22 cellular contexts compared by ENCODE assay signal in the genomic region with DNA sequence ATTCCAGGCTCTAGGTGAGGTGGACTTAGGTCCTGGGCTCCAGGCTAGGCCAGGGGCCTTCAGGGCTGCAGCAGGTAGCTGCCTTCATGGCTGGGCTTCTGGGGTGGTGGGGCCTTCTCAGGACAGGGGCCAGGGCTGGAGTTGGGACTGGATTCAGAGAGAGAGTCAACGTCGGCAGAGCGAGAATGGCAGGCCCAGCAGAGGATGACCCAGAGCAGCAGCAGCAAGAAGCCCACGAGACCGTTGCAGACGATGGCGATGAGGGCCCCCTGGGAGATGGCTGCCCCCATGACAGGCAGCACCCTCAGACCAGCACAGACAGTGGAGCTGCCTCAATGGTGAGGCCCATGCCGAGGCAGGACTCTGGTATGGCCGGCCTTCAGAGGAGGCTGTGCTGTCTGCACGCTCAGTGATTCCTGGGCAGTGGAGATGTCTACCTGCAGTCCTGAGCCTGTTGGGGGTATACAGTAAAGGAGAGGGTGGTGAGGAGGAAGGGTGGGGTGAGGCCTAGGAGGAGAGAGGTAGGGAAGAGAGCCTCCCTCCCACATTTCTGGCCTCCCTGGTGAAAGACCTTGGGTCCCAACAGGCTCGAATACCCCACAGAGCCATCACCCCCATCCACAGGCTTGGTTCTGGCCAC. TPM values are rescaled to one million over a fixed set of nuclear protein-coding genes. Genes with fewer than 3 reads are reported as not detected.
DNase-seq lines count a peak whose midpoint lies in the region; ATAC-seq and TF ChIP-seq lines count a peak whose summit lies in the region.
"Had no signal": no experiment of that assay in that cellular context is flagged by ENCODE, and none has a peak within 500 bp of the region (broad histone marks: within the 10 kb centered on the region; RNA-seq: fewer than 3 reads in every experiment).

No MANE protein-coding gene starts in this region.

- peak overlapping the region; percentile 15 for H3K4me3 Mint-ChIP-seq in T-helper 1 cell treated with Interleukin-12 subunit alpha and Interleukin-12 subunit beta and Interleukin-4 antibody, amounts not matched to agents 30 μg/mL and 1 μg/mL, for 36 hours

- no peaks in the 10 kb centered on the region for H3K36me3 ChIP-seq in RWPE2 (ENCODE audit: low read depth)
- no peaks in the 10 kb centered on the region for H3K36me3 ChIP-seq in iPS-20b (ENCODE audit: insufficient read depth, low read depth, low read length)
- no peaks in the 10 kb centered on the region for H3K36me3 ChIP-seq in neuronal stem cell (replicated peaks in 1 of 2; ENCODE audit: control insufficient read depth in 2 of 2, insufficient read depth in 2 of 2, low read length in 2 of 2)
- H3K36me3 ChIP-seq: heart left ventricle, MG63 had no signal

- H2AFZ ChIP-seq in neuronal stem cell (ENCODE audit: low read length): no peak overlapping the region

- H3K4me3 ChIP-seq in RWPE2 (ENCODE audit: severe bottlenecking) (no peak overlapping the region), iPS-20b (ENCODE audit: low read length) (peak overlapping the region; percentile 73; the same call in 1 of the 2 replicates), neuronal stem cell (ENCODE audit: low read length in 2 of 2) (peak overlapping the region in 1 of 2 donors; percentile 57)
- H3K4me3 ChIP-seq: MG63 had no signal

- H3K27me3 ChIP-seq in RWPE2 (ENCODE audit: insufficient read depth, poor library complexity, severe bottlenecking): no peaks in the 10 kb centered on the region
- H3K27me3 ChIP-seq in iPS-20b (ENCODE audit: insufficient read depth, low read length): peaks cover 35% of the 10 kb centered on the region
- H3K27me3 ChIP-seq in neuronal stem cell (ENCODE audit: control insufficient read depth in 3 of 3, insufficient read depth in 3 of 3, low read depth in 1 of 3, low read length in 3 of 3): peaks cover 0 to 16% (median 6%) of the 10 kb centered on the region in 3 experiments
- H3K27me3 ChIP-seq: MG63 had no signal

- H3K18ac ChIP-seq in neuronal stem cell (ENCODE audit: low read length): no peak overlapping the region

- peak overlapping the region; percentile 19 for H2BK5ac ChIP-seq in neuronal stem cell (ENCODE audit: low read length)

- no peak overlapping the region for H3K27ac Mint-ChIP-seq in T-helper 1 cell treated with Interleukin-12 subunit alpha and Interleukin-12 subunit beta and Interleukin-4 antibody, amounts not matched to agents 30 μg/mL and 1 μg/mL, for 36 hours
- H3K27ac Mint-ChIP-seq: activated CD4-positive, alpha-beta memory T cell treated with anti-CD3 and anti-CD28 coated beads for 36 hours; stimulated activated naive CD8-positive, alpha-beta T cell treated with anti-CD3 and anti-CD28 coated beads, Interleukin-15, amount 100 ng/mL, for 72 hours had no signal

- WGBS in neuronal stem cell (ENCODE audit: extremely low coverage in 2 of 2, insufficient read length in 2 of 2, insufficient replicate concordance in 1 of 2), 2 donors: no CpG with 5 or more reads among the region's 11 CpGs

- TF ChIP-seq CTCF in RWPE2 (IDR thresholded peaks at IDR 0.05; ENCODE audit: poor library complexity, severe bottlenecking): no peak

- H3K36me3 Mint-ChIP-seq in T-helper 1 cell treated with Interleukin-12 subunit alpha and Interleukin-12 subunit beta and Interleukin-4 antibody, amounts not matched to agents 30 μg/mL and 1 μg/mL, for 36 hours (ENCODE audit: low read depth): no peaks in the 10 kb centered on the region
- H3K36me3 Mint-ChIP-seq: activated CD4-positive, alpha-beta memory T cell treated with anti-CD3 and anti-CD28 coated beads for 36 hours had no signal

- H3K27ac ChIP-seq in RWPE2 (ENCODE audit: poor library complexity, severe bottlenecking) (no peak overlapping the region), iPS-20b (ENCODE audit: low read length) (no peak overlapping the region), neuronal stem cell (replicated peaks; ENCODE audit: low read length) (no peak overlapping the region)
- H3K27ac ChIP-seq: 22Rv1, epithelial cell of prostate, heart left ventricle had no signal

- peak overlapping the region; percentile 21 for H3K14ac ChIP-seq in neuronal stem cell (ENCODE audit: low read length)

- H3K4ac ChIP-seq in neuronal stem cell (ENCODE audit: low read length): no peak overlapping the region

- no peaks in the 10 kb centered on the region for H3K4me1 ChIP-seq in RWPE2 (ENCODE audit: insufficient read depth, poor library complexity, severe bottlenecking)
- no peaks in the 10 kb centered on the region; the same call in 1 of the 2 replicates for H3K4me1 ChIP-seq in iPS-20b (ENCODE audit: insufficient read depth, low read length)
- H3K4me1 ChIP-seq in neuronal stem cell (ENCODE audit: control insufficient read depth in 2 of 2, insufficient read depth in 1 of 2, low read depth in 1 of 2, low read length in 2 of 2): peaks cover 7 to 11% of the 10 kb centered on the region in 2 donors

- no peak overlapping the region for H4K91ac ChIP-seq in neuronal stem cell (ENCODE audit: low read depth, low read length, poor library complexity)

- no peak overlapping the region for H3K9ac ChIP-seq in iPS-20b (ENCODE audit: low read depth, low read length)
- H3K9ac ChIP-seq in neuronal stem cell (ENCODE audit: low read depth, low read length, poor library complexity): peak overlapping the region; percentile 66

- peak overlapping the region; percentile 42 for H2BK15ac ChIP-seq in neuronal stem cell (ENCODE audit: low read length)

- H2AK5ac ChIP-seq in neuronal stem cell (ENCODE audit: low read depth, low read length): peak overlapping the region; percentile 76

- H3K23ac ChIP-seq in neuronal stem cell (ENCODE audit: low read depth, low read length, poor library complexity): peak overlapping the region; percentile 32

- peaks cover 4% of the 10 kb centered on the region for H3K4me1 Mint-ChIP-seq in T-helper 1 cell treated with Interleukin-12 subunit alpha and Interleukin-12 subunit beta and Interleukin-4 antibody, amounts not matched to agents 30 μg/mL and 1 μg/mL, for 36 hours (ENCODE audit: low read depth)

- H2BK12ac ChIP-seq in neuronal stem cell (ENCODE audit: low read length): no peak overlapping the region

- no peaks in the 10 kb centered on the region for H3K79me1 ChIP-seq in neuronal stem cell (ENCODE audit: low read depth, low read length)

- ATAC-seq in RWPE2 (ENCODE audit: low read depth) (no peak), GM18502 (IDR thresholded peaks at IDR 0.05; ENCODE audit: poor library complexity, unreplicated experiment) (no peak)
- no peak for ATAC-seq in stimulated activated naive CD8-positive, alpha-beta T cell treated with anti-CD3 and anti-CD28 coated beads, Interleukin-15, Interleukin-2, amounts not matched to agents 100 U/mL and 50 U/mL, for 24 hours
- ATAC-seq: heart left ventricle; PC-3; stimulated activated naive CD8-positive, alpha-beta T cell treated with anti-CD3 and anti-CD28 coated beads, Interleukin-15, amount 100 ng/mL, for 72 hours had no signal

- no peak for DNase-seq in T-helper 1 cell
- peak; percentile 51 for DNase-seq in RWPE2 (ENCODE audit: low spot score)
- no peak for DNase-seq in neuronal stem cell (ENCODE audit: low spot score)
- DNase-seq in COR-L47 (lab: John Stamatoyannopoulos, UW): no peak
- DNase-seq in stimulated activated naive CD8-positive, alpha-beta T cell treated with anti-CD3 and anti-CD28 coated beads, Interleukin-15, Interleukin-2, amounts not matched to agents 100 U/mL and 50 U/mL, for 24 hours: no peak
- DNase-seq: activated CD4-positive, alpha-beta memory T cell treated with anti-CD3 and anti-CD28 coated beads for 36 hours; activated naive CD4-positive, alpha-beta T cell; amniotic stem cell; GOT3; heart left ventricle; MG63; NCI-H1417 treated with DMSO at 0.1 percent for 48 hours; NCI-H446; PC-3; stimulated activated CD4-positive, alpha-beta T cell treated with anti-CD3 and anti-CD28 coated beads, Interleukin-12 subunit alpha, Interleukin-12 subunit beta, amount 100 ng/mL, for 4 hours; stimulated activated naive CD8-positive, alpha-beta T cell treated with anti-CD3 and anti-CD28 coated beads, Interleukin-15, amount 100 ng/mL, for 72 hours; trophoblast cell had no signal

- peaks cover 40% of the 10 kb centered on the region for H3K27me3 Mint-ChIP-seq in T-helper 1 cell treated with Interleukin-12 subunit alpha and Interleukin-12 subunit beta and Interleukin-4 antibody, amounts not matched to agents 30 μg/mL and 1 μg/mL, for 36 hours (ENCODE audit: low read depth)

- H3K9me3 ChIP-seq in RWPE2 (ENCODE audit: severe bottlenecking): no peaks in the 10 kb centered on the region
- H3K9me3 ChIP-seq in iPS-20b (ENCODE audit: insufficient read depth, low read depth, low read length): no peaks in the 10 kb centered on the region
- H3K9me3 ChIP-seq in neuronal stem cell (replicated peaks in 1 of 2; ENCODE audit: control insufficient read depth in 2 of 2, insufficient read depth in 1 of 2, low read depth in 1 of 2, low read length in 2 of 2): no peaks in the 10 kb centered on the region
- H3K9me3 ChIP-seq: heart left ventricle, MG63 had no signal

- no peak overlapping the region for H2BK120ac ChIP-seq in neuronal stem cell (ENCODE audit: low read depth, low read length)

- peak overlapping the region; percentile 96 for H3K4me2 ChIP-seq in neuronal stem cell (ENCODE audit: insufficient read depth, low read length, poor library complexity, severe bottlenecking)

- no peak overlapping the region for H4K8ac ChIP-seq in neuronal stem cell (ENCODE audit: low read depth, low read length)

- H3K9me3 Mint-ChIP-seq in T-helper 1 cell treated with Interleukin-12 subunit alpha and Interleukin-12 subunit beta and Interleukin-4 antibody, amounts not matched to agents 30 μg/mL and 1 μg/mL, for 36 hours: no peaks in the 10 kb centered on the region
- H3K9me3 Mint-ChIP-seq: activated CD4-positive, alpha-beta memory T cell treated with anti-CD3 and anti-CD28 coated beads for 36 hours; stimulated activated naive CD8-positive, alpha-beta T cell treated with anti-CD3 and anti-CD28 coated beads, Interleukin-15, amount 100 ng/mL, for 72 hours had no signal

RNA-seq across cellular contexts. Expression of gene ENHO, which starts 1.3 kb away (rescaled TPM):
- 18.0 TPM for polyA plus RNA-seq in neuronal stem cell (2013, experiment 1 of 2)
- 16.3 TPM for polyA plus RNA-seq in neuronal stem cell (2013, experiment 2 of 2)
